In the genomic region with DNA sequence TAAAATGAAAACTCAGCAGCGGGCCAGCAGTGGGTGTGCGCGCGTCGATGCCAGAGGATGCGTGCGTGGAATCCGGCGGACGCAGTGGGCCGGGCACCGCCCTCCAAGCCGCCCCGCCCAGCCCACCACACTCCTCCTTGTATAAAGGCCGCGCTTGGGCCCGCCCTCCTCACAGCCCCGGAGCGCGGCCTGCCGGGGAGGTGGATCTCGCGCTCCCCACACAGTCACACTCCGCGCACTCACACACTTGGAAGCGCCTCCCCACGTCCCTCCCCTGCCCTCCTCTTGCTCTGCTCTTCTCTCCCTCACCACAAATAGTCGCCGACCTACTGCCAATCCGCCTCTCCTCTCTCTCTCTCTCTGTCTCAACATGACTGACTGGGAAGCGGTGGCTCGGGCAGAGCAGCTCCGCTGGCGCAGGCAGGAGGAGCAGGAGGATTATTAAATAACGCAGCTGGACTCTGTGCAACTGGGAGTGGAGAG, we compare ENCODE assay signal across 9 cellular contexts. TPM values are rescaled to one million over a fixed set of nuclear protein-coding genes. Genes with fewer than 3 reads are reported as not detected.
DNase-seq lines count a peak whose midpoint lies in the region; ATAC-seq, FAIRE-seq and TF ChIP-seq lines count a peak whose summit lies in the region.
"Had no signal": no experiment of that assay in that cellular context is flagged by ENCODE, and none has a peak within 500 bp of the region (broad histone marks: within the 10 kb centered on the region; RNA-seq: fewer than 3 reads in every experiment).

CCSER1 (plus strand) TSS at position 172 of the 483 bp plus-strand sequence.

- 0% methylated on average over 1 of the region's 35 CpGs; no CpG with 5 or more reads in 1 of the 2 experiments for WGBS in IMR-90 (ENCODE audit: extremely low coverage in 2 of 2, insufficient read length in 1 of 2), 2 experiments

- no peak within 1 kb of the TSS for H2AK5ac ChIP-seq in IMR-90 (ENCODE audit: low read depth, low read length)

- ATAC-seq in GM21576 (IDR thresholded peaks at IDR 0.05; ENCODE audit: unreplicated experiment) (peak; percentile 64), IMR-90 (ENCODE audit: low read depth) (peak; percentile 65)

- H4K91ac ChIP-seq in IMR-90 (ENCODE audit: insufficient read depth, low read depth, low read length): no peak within 1 kb of the TSS

- no peak within 1 kb of the TSS for H2BK20ac ChIP-seq in IMR-90 (ENCODE audit: low read depth, low read length)

- H3K4me2 ChIP-seq in IMR-90 (ENCODE audit: low read depth, low read length): peak within 1 kb of the TSS; percentile 72; the same call in 1 of the 2 replicates

- TF ChIP-seq POLR2A in IMR-90 (IDR thresholded peaks at IDR 0.05; ENCODE audit: low read depth, low read length): no peak

- no peak for TF ChIP-seq CTCF in IMR-90 (conservative IDR thresholded peaks at IDR 0.05; ENCODE audit: low read depth, low read length)
- TF ChIP-seq CTCF in brain microvascular endothelial cell (IDR thresholded peaks at IDR 0.05; ENCODE audit: low read depth, low read length, missing control alignments): no peak

- no peak within 1 kb of the TSS for H3K56ac ChIP-seq in IMR-90 (ENCODE audit: extremely low read depth, insufficient read depth, low read length)

- H3K79me1 ChIP-seq in IMR-90 (ENCODE audit: low read depth in 1 of 2, low read length in 2 of 2): no peaks in the 10 kb centered on the region

- H2AK9ac ChIP-seq in IMR-90 (replicated peaks; ENCODE audit: low read depth, low read length, poor library complexity): no peak within 1 kb of the TSS

- no peak within 1 kb of the TSS for H3K4ac ChIP-seq in IMR-90 (ENCODE audit: low read depth, low read length)

- H3K9ac ChIP-seq in IMR-90 (ENCODE audit: low read depth, low read length) (no peak within 1 kb of the TSS), iPS-18a (ENCODE audit: low read length) (peak within 1 kb of the TSS; percentile 45)

- no peak within 1 kb of the TSS for H2BK15ac ChIP-seq in IMR-90 (ENCODE audit: low read depth, low read length)

- dilution Hi-C loops in IMR-90 (cut with HindIII; ENCODE audit: low sequenced_read_pairs, unreplicated experiment): no loop called here

- POLR2A ChIA-PET in IMR-90 (lab: Charles Lee; ENCODE audit: unreplicated experiment): no interaction called here

- intact Hi-C loops in IMR-90 (cut with micrococcal nuclease): no loop called here

- FAIRE-seq in urothelium cell line (lab: Jason Lieb, UNC): no peak

- H3K9me1 ChIP-seq in IMR-90 (ENCODE audit: insufficient read depth, low read length): no peaks in the 10 kb centered on the region

- H3K36me3 ChIP-seq in IMR-90 (ENCODE audit: control insufficient read depth, insufficient read depth, low read length): no peaks in the 10 kb centered on the region
- H3K36me3 ChIP-seq in brain microvascular endothelial cell (replicated peaks): no peaks in the 10 kb centered on the region
- H3K36me3 ChIP-seq in iPS-18a (ENCODE audit: control insufficient read depth, low read depth, low read length): no peaks in the 10 kb centered on the region

- H3K14ac ChIP-seq in IMR-90 (replicated peaks; ENCODE audit: low read depth, low read length): no peak within 1 kb of the TSS

- CTCF ChIA-PET in IMR-90 (lab: Yijun Ruan, JAX): no interaction called here

- H2BK120ac ChIP-seq in IMR-90 (ENCODE audit: low read depth, low read length): no peak within 1 kb of the TSS

- in situ Hi-C loops in IMR-90 (cut with MboI; ENCODE audit: low sequenced_read_pairs): no loop called here
- in situ Hi-C loops in brain microvascular endothelial cell (cut with HindIII; ENCODE audit: low pct_ligation_motif_present, low sequenced_read_pairs): no loop called here

- no peak within 1 kb of the TSS for H4K5ac ChIP-seq in IMR-90 (ENCODE audit: low read depth, low read length)

- H3K18ac ChIP-seq in IMR-90 (ENCODE audit: low read depth, low read length): no peak within 1 kb of the TSS

- peak within 1 kb of the TSS; percentile 24; the same call in 1 of the 2 replicates for H3K4me3 ChIP-seq in IMR-90 (ENCODE audit: insufficient read depth, low read depth, low read length)
- H3K4me3 ChIP-seq in brain microvascular endothelial cell (ENCODE audit: low read depth, low read length): peak within 1 kb of the TSS; percentile 58
- H3K4me3 ChIP-seq in iPS-18a (ENCODE audit: low read length): peak within 1 kb of the TSS; percentile 90

- no peak for TF ChIP-seq RAD21 in IMR-90 (IDR thresholded peaks at IDR 0.05; ENCODE audit: low read length)

- H3K23ac ChIP-seq in IMR-90 (ENCODE audit: low read depth, low read length): no peak within 1 kb of the TSS

- H4K20me1 ChIP-seq in IMR-90 (ENCODE audit: insufficient read depth, low read length): no peaks in the 10 kb centered on the region

- H4K8ac ChIP-seq in IMR-90 (ENCODE audit: low read depth in 2 of 2, low read length in 2 of 2): no peak within 1 kb of the TSS

- no peak within 1 kb of the TSS for H3K27ac ChIP-seq in IMR-90 (ENCODE audit: insufficient read depth, low read length)
- no peak within 1 kb of the TSS for H3K27ac ChIP-seq in brain microvascular endothelial cell
- no peak within 1 kb of the TSS for H3K27ac ChIP-seq in iPS-18a (ENCODE audit: low read length)

- H3K4me1 ChIP-seq in IMR-90 (ENCODE audit: control insufficient read depth, insufficient read depth, low read length) (no peaks in the 10 kb centered on the region), iPS-18a (ENCODE audit: control insufficient read depth, low read depth, low read length) (peaks cover 13% of the 10 kb centered on the region)

- peak; percentile 51 for DNase-seq in Daoy (ENCODE audit: low read depth)
- peak; percentile 1 for DNase-seq in IMR-90
- peak; percentile 19 for DNase-seq in T follicular helper cell (ENCODE audit: low read depth)
- DNase-seq in brain microvascular endothelial cell: no peak
- DNase-seq in retina: peak; percentile 92
- no peak for DNase-seq in urothelium cell line (ENCODE audit: low spot score)

- H3K9me3 ChIP-seq in IMR-90 (ENCODE audit: control insufficient read depth, insufficient read depth, low read length) (no peaks in the 10 kb centered on the region), iPS-18a (ENCODE audit: control insufficient read depth, low read depth, low read length) (no peaks in the 10 kb centered on the region)

- H3K27me3 ChIP-seq in IMR-90 (ENCODE audit: control insufficient read depth, insufficient read depth, low read length) (peaks cover 8% of the 10 kb centered on the region; the same call in 1 of the 2 replicates), brain microvascular endothelial cell (replicated peaks) (peaks cover 12% of the 10 kb centered on the region), iPS-18a (ENCODE audit: control insufficient read depth, insufficient read depth, low read length) (peaks cover 42% of the 10 kb centered on the region)

- BruUV-seq in IMR-90 (replicated peaks; lab: Mats Ljungman, UMichigan): no TSS peak

- peak within 1 kb of the TSS; percentile 79 for H2AFZ ChIP-seq in IMR-90 (replicated peaks; ENCODE audit: low read length, poor library complexity)

- H2BK5ac ChIP-seq in IMR-90 (ENCODE audit: low read depth, low read length, poor library complexity, severe bottlenecking): no peak within 1 kb of the TSS

TF ChIP-seq in IMR-90, 13 proteins besides CTCF, POLR2A, EP300 and RAD21:
- TF ChIP-seq RCOR1 (IDR thresholded peaks at IDR 0.05; ENCODE audit: insufficient replicate concordance, low read length): no peak
- no peak for TF ChIP-seq MXI1 (IDR thresholded peaks at IDR 0.05; ENCODE audit: borderline replicate concordance, low read depth, low read length)
- no peak for TF ChIP-seq BHLHE40 (IDR thresholded peaks at IDR 0.05; ENCODE audit: low read depth, low read length)
- TF ChIP-seq, protein P1, sequence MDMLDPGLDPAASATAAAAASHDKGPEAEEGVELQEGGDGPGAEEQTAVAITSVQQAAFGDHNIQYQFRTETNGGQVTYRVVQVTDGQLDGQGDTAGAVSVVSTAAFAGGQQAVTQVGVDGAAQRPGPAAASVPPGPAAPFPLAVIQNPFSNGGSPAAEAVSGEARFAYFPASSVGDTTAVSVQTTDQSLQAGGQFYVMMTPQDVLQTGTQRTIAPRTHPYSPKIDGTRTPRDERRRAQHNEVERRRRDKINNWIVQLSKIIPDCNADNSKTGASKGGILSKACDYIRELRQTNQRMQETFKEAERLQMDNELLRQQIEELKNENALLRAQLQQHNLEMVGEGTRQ (IDR thresholded peaks at IDR 0.05; ENCODE audit: low read depth, low read length): no peak
- no peak for TF ChIP-seq CEBPB (IDR thresholded peaks at IDR 0.05; ENCODE audit: low read depth, low read length)
- TF ChIP-seq, protein P2, sequence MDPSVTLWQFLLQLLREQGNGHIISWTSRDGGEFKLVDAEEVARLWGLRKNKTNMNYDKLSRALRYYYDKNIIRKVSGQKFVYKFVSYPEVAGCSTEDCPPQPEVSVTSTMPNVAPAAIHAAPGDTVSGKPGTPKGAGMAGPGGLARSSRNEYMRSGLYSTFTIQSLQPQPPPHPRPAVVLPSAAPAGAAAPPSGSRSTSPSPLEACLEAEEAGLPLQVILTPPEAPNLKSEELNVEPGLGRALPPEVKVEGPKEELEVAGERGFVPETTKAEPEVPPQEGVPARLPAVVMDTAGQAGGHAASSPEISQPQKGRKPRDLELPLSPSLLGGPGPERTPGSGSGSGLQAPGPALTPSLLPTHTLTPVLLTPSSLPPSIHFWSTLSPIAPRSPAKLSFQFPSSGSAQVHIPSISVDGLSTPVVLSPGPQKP (IDR thresholded peaks at IDR 0.05; ENCODE audit: borderline replicate concordance, low read depth, low read length): no peak
- no peak for TF ChIP-seq MAZ (IDR thresholded peaks at IDR 0.05; ENCODE audit: borderline replicate concordance, low read depth, low read length)
- no peak for TF ChIP-seq RFX5 (IDR thresholded peaks at IDR 0.05; ENCODE audit: low read depth, low read length)
- TF ChIP-seq SMC3 (IDR thresholded peaks at IDR 0.05; ENCODE audit: low read depth, low read length): no peak
- TF ChIP-seq MAFK (IDR thresholded peaks at IDR 0.05; ENCODE audit: low read depth, low read length): no peak
- TF ChIP-seq FOS (IDR thresholded peaks at IDR 0.05; ENCODE audit: low read depth, low read length): no peak
- no peak for TF ChIP-seq NFE2L2 (IDR thresholded peaks at IDR 0.05; ENCODE audit: low read depth, low read length)
- TF ChIP-seq CHD1 (IDR thresholded peaks at IDR 0.05; ENCODE audit: low read depth, low read length): no peak

RNA-seq across cellular contexts. Expression of gene CCSER1, which starts in this region (rescaled TPM):
- total RNA-seq in Daoy (2014; rRNA removed; shearing (Covaris generic)): 0.80 and 1.0 TPM in 2 replicates
- not detected in 2 replicates for total RNA-seq in IMR-90 (2012; rRNA removed)
- not detected in 2 replicates for polyA plus RNA-seq in IMR-90 (2012; rRNA removed)
- polyA plus RNA-seq in IMR-90 (2012; cell fraction: cytosol; rRNA removed): not detected in 2 replicates
- not detected in 2 replicates for polyA plus RNA-seq in IMR-90 (2012; cell fraction: nucleus; rRNA removed; ENCODE audit: low replicate concordance)
- total RNA-seq: T-helper 2 cell treated with Interferon-gamma antibody and Interleukin-4, amounts not matched to agents 100 ng/mL and 5 ng/mL, for 36 hours had no signal

Comparison
In these comparisons a context has a peak if more than half of its experiments do, and no peak if none do; other contexts are left out.
1. Peak in DNase-seq, ATAC-seq, H3K4me3 ChIP-seq and H3K4me2 ChIP-seq in IMR-90; RNA of the gene not detected or under 1 TPM.
2. DNase-seq: peak in Daoy (single experiment), T follicular helper cell (single experiment) and retina (single experiment); none in brain microvascular endothelial cell (single experiment) and urothelium cell line (single experiment).
3. H3K4me3 ChIP-seq: peak in every context shown above with its lines; median percentile 90 in iPS-18a; 58 in brain microvascular endothelial cell; 24 in IMR-90.